In the genomic region with DNA sequence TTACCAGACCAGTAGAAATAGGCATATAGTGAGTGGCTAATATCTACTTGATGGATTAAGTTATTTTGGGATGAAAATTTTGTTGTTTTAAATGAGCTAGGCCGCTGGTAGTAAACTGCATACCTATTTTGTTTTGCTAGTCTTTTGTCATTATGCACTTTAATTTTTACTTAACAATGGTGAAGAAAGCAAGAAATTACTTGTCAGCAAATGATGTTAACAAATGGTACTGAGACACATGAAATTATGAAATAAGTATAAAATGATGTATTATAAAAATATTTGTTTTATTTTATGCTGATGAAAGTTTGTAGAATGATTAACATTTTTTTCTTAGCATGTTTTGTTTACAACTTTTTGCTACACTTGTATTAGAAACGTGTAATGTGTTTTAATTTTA, we compare ENCODE assay signal across 35 cellular contexts.
"Had no signal": no experiment of that assay in that cellular context is flagged by ENCODE, and none has a peak within 500 bp of the region (broad histone marks: within the 10 kb centered on the region; RNA-seq: fewer than 3 reads in every experiment).

No MANE protein-coding gene starts in this region.

- H3K4me3 ChIP-seq: MG63 had no signal

- H3K9me3 ChIP-seq: MG63 had no signal

- H3K4me2 ChIP-seq: KMS-11 had no signal

- H3K27me3 ChIP-seq: MG63 had no signal

- H3K36me3 ChIP-seq: MG63 had no signal

- DNase-seq: Karpas-422, Kasumi-1, MG63, MM.1S, MV-4-11, NCI-H1048, NCI-H1092, NCI-H1092 treated with DMSO at 0.1 percent for 48 hours, NCI-H1105, NCI-H1105 treated with DMSO at 0.1 percent for 48 hours, NCI-H1417, NCI-H1436, NCI-H1436 treated with DMSO at 0.1 percent for 48 hours, NCI-H146, NCI-H1694, NCI-H1694 treated with DMSO at 0.1 percent for 48 hours, NCI-H187, NCI-H187 treated with DMSO at 0.1 percent for 48 hours, NCI-H1930, NCI-H2029, NCI-H2029 treated with DMSO at 0.1 percent for 48 hours, NCI-H2081, NCI-H2081 treated with DMSO at 0.1 percent for 48 hours, NCI-H2107, NCI-H2171, NCI-H2171 treated with DMSO at 0.1 percent for 48 hours, NCI-H2227 treated with DMSO at 0.1 percent for 48 hours, NCI-H226, NCI-H345, NCI-H446, NCI-H446 treated with DMSO at 0.1 percent for 48 hours, NCI-H510A, NCI-H510A treated with DMSO at 0.1 percent for 48 hours, NCI-H524 treated with DMSO at 0.1 percent for 48 hours had no signal

- H3K27ac ChIP-seq: KMS-11 had no signal

- H3K9ac ChIP-seq: KMS-11 had no signal
